38 cellular contexts compared by ENCODE assay signal in the genomic region with DNA sequence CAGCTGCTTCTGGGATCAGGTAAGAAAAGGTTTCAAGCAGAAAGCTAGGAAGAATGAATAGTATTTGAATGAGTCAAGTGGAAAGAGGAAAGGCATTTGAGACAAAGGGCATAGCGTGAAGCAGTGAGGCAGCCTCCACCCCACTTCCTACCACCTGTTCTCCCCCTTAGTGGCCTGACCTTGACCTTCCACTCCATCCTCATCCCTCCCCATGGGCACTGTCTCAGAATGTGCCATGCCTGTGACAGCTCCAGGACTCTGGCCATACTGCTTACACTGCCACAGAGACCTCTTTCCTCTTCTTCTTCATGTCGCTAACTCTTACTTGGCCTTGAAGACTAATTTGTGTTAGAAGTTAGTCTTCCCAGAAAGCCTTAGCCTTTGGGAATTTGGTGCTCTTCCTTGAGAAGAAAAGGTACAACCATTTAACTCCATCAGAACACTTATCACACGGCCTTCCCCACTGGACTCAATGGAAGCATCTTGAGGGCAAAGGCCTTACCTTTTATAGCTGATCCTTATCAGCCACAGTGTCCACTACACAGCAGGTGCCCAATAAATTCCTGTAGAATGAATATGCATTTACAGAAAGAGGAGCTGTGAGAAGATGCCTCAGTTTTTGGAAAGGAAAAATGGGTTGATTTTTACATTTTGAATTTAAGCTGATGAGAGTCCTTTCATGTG. TPM values are rescaled to one million over a fixed set of nuclear protein-coding genes. Genes with fewer than 3 reads are reported as not detected.
"Had no signal": no experiment of that assay in that cellular context is flagged by ENCODE, and none has a peak within 500 bp of the region (broad histone marks: within the 10 kb centered on the region; RNA-seq: fewer than 3 reads in every experiment).

No MANE protein-coding gene starts in this region.

- H3K27me3 Mint-ChIP-seq: activated CD4-positive, alpha-beta memory T cell treated with anti-CD3 and anti-CD28 coated beads for 36 hours; activated CD4-positive, alpha-beta T cell treated with anti-CD3 and anti-CD28 coated beads for 36 hours; activated naive CD4-positive, alpha-beta T cell treated with anti-CD3 and anti-CD28 coated beads, Interleukin-2, amount 50 U/mL, for 24 hours; activated naive CD8-positive, alpha-beta T cell treated with anti-CD3 and anti-CD28 coated beads for 36 hours; activated naive CD8-positive, alpha-beta T cell treated with anti-CD3 and anti-CD28 coated beads, Interleukin-2, amount 50 U/mL, for 24 hours; brain; T-helper 17 cell had no signal

- H3K9me3 ChIP-seq: adrenal gland, ascending aorta, breast epithelium, colonic mucosa, esophagus squamous epithelium, gastroesophageal sphincter had no signal

- H3K27ac ChIP-seq: ascending aorta, breast epithelium, cardiac muscle cell, colonic mucosa, epithelial cell of prostate, esophagus squamous epithelium, gastroesophageal sphincter had no signal

- H3K4me3 ChIP-seq: adrenal gland, ascending aorta, breast epithelium, cardiac muscle cell, colonic mucosa, esophagus squamous epithelium, gastroesophageal sphincter had no signal

- H3K27me3 ChIP-seq: adrenal gland, ascending aorta, breast epithelium, cardiac muscle cell, colonic mucosa, esophagus squamous epithelium, gastroesophageal sphincter had no signal

- H3K27ac Mint-ChIP-seq: activated CD4-positive, alpha-beta memory T cell treated with anti-CD3 and anti-CD28 coated beads for 36 hours; activated CD4-positive, alpha-beta T cell treated with anti-CD3 and anti-CD28 coated beads for 36 hours; activated CD4-positive, alpha-beta T cell treated with anti-CD3 and anti-CD28 coated beads, Interleukin-2, amount 10 ng/mL, durations not matched to agents 24 days and 14 days; activated CD8-positive, alpha-beta memory T cell treated with anti-CD3 and anti-CD28 coated beads, Interleukin-2, amount 10 ng/mL, durations not matched to agents 7 days and 5 days; activated CD8-positive, alpha-beta T cell treated with anti-CD3 and anti-CD28 coated beads, Interleukin-2, amount 10 ng/mL, durations not matched to agents 7 days and 5 days; activated naive CD4-positive, alpha-beta T cell treated with anti-CD3 and anti-CD28 coated beads for 36 hours; activated naive CD4-positive, alpha-beta T cell treated with anti-CD3 and anti-CD28 coated beads, Interleukin-2, amount 50 U/mL, for 24 hours; activated naive CD8-positive, alpha-beta T cell treated with anti-CD3 and anti-CD28 coated beads for 36 hours; activated naive CD8-positive, alpha-beta T cell treated with anti-CD3 and anti-CD28 coated beads, Interleukin-2, amount 50 U/mL, for 24 hours; activated T-helper 1 cell treated with anti-CD3 and anti-CD28 coated beads, Interleukin-12 subunit alpha, Interleukin-12 subunit beta, Interleukin-2, Interleukin-4 antibody, amounts not matched to agents 30 ng/mL and 10 ng/mL and 1 ng/mL, durations not matched to agents 14 hours and 24 hours and 36 hours; activated T-helper 2 cell treated with anti-CD3 and anti-CD28 coated beads, Interferon-gamma antibody, Interleukin-2, Interleukin-4, amounts not matched to agents 10 μg/mL and 5 μg/mL and 100 μg/mL, durations not matched to agents 14 hours and 24 hours and 36 hours; brain; T-helper 17 cell; T-helper 2 cell treated with Interferon-gamma antibody and Interleukin-4, amounts not matched to agents 5 μg/mL and 100 μg/mL, for 36 hours had no signal

- H3K36me3 ChIP-seq: adrenal gland, ascending aorta, breast epithelium, cardiac muscle cell, colonic mucosa, esophagus squamous epithelium, gastroesophageal sphincter had no signal

- FAIRE-seq: endometrium, endothelial cell of umbilical vein had no signal

- H3K4me1 ChIP-seq: ascending aorta, breast epithelium, colonic mucosa, esophagus squamous epithelium, gastroesophageal sphincter had no signal

- H3K36me3 Mint-ChIP-seq: activated CD4-positive, alpha-beta memory T cell treated with anti-CD3 and anti-CD28 coated beads for 36 hours; activated CD8-positive, alpha-beta memory T cell treated with anti-CD3 and anti-CD28 coated beads, Interleukin-2, amount 10 ng/mL, durations not matched to agents 7 days and 5 days; activated naive CD4-positive, alpha-beta T cell treated with anti-CD3 and anti-CD28 coated beads, Interleukin-2, amount 50 U/mL, for 24 hours; brain had no signal

- ATAC-seq: activated CD4-positive, alpha-beta T cell treated with anti-CD3 and anti-CD28 coated beads for 36 hours; activated CD8-positive, alpha-beta memory T cell treated with anti-CD3 and anti-CD28 coated beads, Interleukin-2, amount 10 ng/mL, durations not matched to agents 7 days and 5 days; activated CD8-positive, alpha-beta T cell treated with anti-CD3 and anti-CD28 coated beads, Interleukin-2, amount 10 ng/mL, durations not matched to agents 7 days and 5 days; activated naive CD8-positive, alpha-beta T cell treated with anti-CD3 and anti-CD28 coated beads, Interleukin-2, amount 50 U/mL, for 24 hours; gastroesophageal sphincter; T-helper 17 cell had no signal

- H3K4me3 Mint-ChIP-seq: activated CD4-positive, alpha-beta memory T cell treated with anti-CD3 and anti-CD28 coated beads for 36 hours; activated CD4-positive, alpha-beta T cell treated with anti-CD3 and anti-CD28 coated beads for 36 hours; activated CD4-positive, alpha-beta T cell treated with anti-CD3 and anti-CD28 coated beads, Interleukin-2, amount 10 ng/mL, durations not matched to agents 24 days and 14 days; activated CD8-positive, alpha-beta memory T cell treated with anti-CD3 and anti-CD28 coated beads, Interleukin-2, amount 10 ng/mL, durations not matched to agents 7 days and 5 days; activated CD8-positive, alpha-beta T cell treated with anti-CD3 and anti-CD28 coated beads, Interleukin-2, amount 10 ng/mL, durations not matched to agents 7 days and 5 days; activated naive CD4-positive, alpha-beta T cell treated with anti-CD3 and anti-CD28 coated beads for 36 hours; activated naive CD4-positive, alpha-beta T cell treated with anti-CD3 and anti-CD28 coated beads, Interleukin-2, amount 50 U/mL, for 24 hours; activated naive CD8-positive, alpha-beta T cell treated with anti-CD3 and anti-CD28 coated beads for 36 hours; activated naive CD8-positive, alpha-beta T cell treated with anti-CD3 and anti-CD28 coated beads, Interleukin-2, amount 50 U/mL, for 24 hours; activated T-helper 1 cell treated with anti-CD3 and anti-CD28 coated beads, Interleukin-12 subunit alpha, Interleukin-12 subunit beta, Interleukin-2, Interleukin-4 antibody, amounts not matched to agents 30 ng/mL and 10 ng/mL and 1 ng/mL, durations not matched to agents 14 hours and 24 hours and 36 hours; brain; T-helper 17 cell; T-helper 2 cell treated with Interferon-gamma antibody and Interleukin-4, amounts not matched to agents 5 μg/mL and 100 μg/mL, for 36 hours had no signal

- DNase-seq: activated CD4-positive, alpha-beta memory T cell treated with anti-CD3 and anti-CD28 coated beads for 36 hours; activated CD4-positive, alpha-beta T cell treated with anti-CD3 and anti-CD28 coated beads for 36 hours; activated CD4-positive, alpha-beta T cell treated with anti-CD3 and anti-CD28 coated beads, Interleukin-2, amount 10 ng/mL, durations not matched to agents 24 days and 14 days; activated CD4-positive, CD25-positive, alpha-beta regulatory T cell; activated CD4-positive, CD25-positive, alpha-beta regulatory T cell treated with anti-CD3 and anti-CD28 coated beads, Interleukin-2, amount 50 U/mL, for 72 hours; activated CD8-positive, alpha-beta memory T cell treated with anti-CD3 and anti-CD28 coated beads, Interleukin-2, amount 10 ng/mL, durations not matched to agents 7 days and 5 days; activated CD8-positive, alpha-beta memory T cell treated with anti-CD3 and anti-CD28 coated beads, Interleukin-2, amount 50 U/mL, for 4 hours; activated CD8-positive, alpha-beta T cell treated with anti-CD3 and anti-CD28 coated beads, Interleukin-2, amount 10 ng/mL, durations not matched to agents 7 days and 5 days; activated effector memory CD4-positive, alpha-beta T cell treated with anti-CD3 and anti-CD28 coated beads, Interleukin-2, amount 50 U/mL, for 16 hours; activated naive CD4-positive, alpha-beta T cell treated with anti-CD3 and anti-CD28 coated beads for 36 hours; activated naive CD8-positive, alpha-beta T cell treated with anti-CD3 and anti-CD28 coated beads for 36 hours; activated naive CD8-positive, alpha-beta T cell treated with anti-CD3 and anti-CD28 coated beads, Interleukin-2, amount 50 U/mL, for 24 hours; activated T-cell treated with anti-CD3 and anti-CD28 coated beads, Interleukin-2, amount 50 U/mL, for 1 hour; activated T-cell treated with anti-CD3 and anti-CD28 coated beads, Interleukin-2, amount 50 U/mL, for 48 hours; amygdala; central memory CD4-positive, alpha-beta T cell; cerebellar nuclear complex; colonic mucosa; effector CD8-positive, alpha-beta T cell; esophagus squamous epithelium; foreskin melanocyte; T-helper 1 cell; T-helper 17 cell; T1000 had no signal

- H3K9me3 Mint-ChIP-seq: activated CD4-positive, alpha-beta memory T cell treated with anti-CD3 and anti-CD28 coated beads for 36 hours; activated naive CD4-positive, alpha-beta T cell treated with anti-CD3 and anti-CD28 coated beads for 36 hours; activated naive CD4-positive, alpha-beta T cell treated with anti-CD3 and anti-CD28 coated beads, Interleukin-2, amount 50 U/mL, for 24 hours; activated naive CD8-positive, alpha-beta T cell treated with anti-CD3 and anti-CD28 coated beads for 36 hours; activated T-helper 1 cell treated with anti-CD3 and anti-CD28 coated beads, Interleukin-12 subunit alpha, Interleukin-12 subunit beta, Interleukin-2, Interleukin-4 antibody, amounts not matched to agents 30 ng/mL and 10 ng/mL and 1 ng/mL, durations not matched to agents 14 hours and 24 hours and 36 hours had no signal

- H3K4me1 Mint-ChIP-seq: activated CD4-positive, alpha-beta T cell treated with anti-CD3 and anti-CD28 coated beads for 36 hours; activated CD4-positive, alpha-beta T cell treated with anti-CD3 and anti-CD28 coated beads, Interleukin-2, amount 10 ng/mL, durations not matched to agents 24 days and 14 days; activated CD8-positive, alpha-beta memory T cell treated with anti-CD3 and anti-CD28 coated beads, Interleukin-2, amount 10 ng/mL, durations not matched to agents 7 days and 5 days; activated naive CD4-positive, alpha-beta T cell treated with anti-CD3 and anti-CD28 coated beads, Interleukin-2, amount 50 U/mL, for 24 hours; activated naive CD8-positive, alpha-beta T cell treated with anti-CD3 and anti-CD28 coated beads for 36 hours; activated naive CD8-positive, alpha-beta T cell treated with anti-CD3 and anti-CD28 coated beads, Interleukin-2, amount 50 U/mL, for 24 hours; brain; T-helper 17 cell had no signal

RNA-seq across cellular contexts. Expression of a gene that starts 15.2 kb away (rescaled TPM):
- total RNA-seq: activated CD4-positive, alpha-beta memory T cell treated with anti-CD3 and anti-CD28 coated beads for 36 hours; activated CD4-positive, alpha-beta T cell treated with anti-CD3 and anti-CD28 coated beads for 36 hours; activated CD4-positive, alpha-beta T cell treated with anti-CD3 and anti-CD28 coated beads, Interleukin-2, amount 10 ng/mL, durations not matched to agents 24 days and 14 days; activated CD8-positive, alpha-beta memory T cell treated with anti-CD3 and anti-CD28 coated beads for 36 hours; activated CD8-positive, alpha-beta memory T cell treated with anti-CD3 and anti-CD28 coated beads, Interleukin-2, amount 10 ng/mL, durations not matched to agents 7 days and 5 days; activated CD8-positive, alpha-beta T cell treated with anti-CD3 and anti-CD28 coated beads, Interleukin-2, amount 10 ng/mL, durations not matched to agents 7 days and 5 days; activated naive CD4-positive, alpha-beta T cell treated with anti-CD3 and anti-CD28 coated beads for 36 hours; activated naive CD8-positive, alpha-beta T cell treated with anti-CD3 and anti-CD28 coated beads for 36 hours; activated T-helper 1 cell treated with anti-CD3 and anti-CD28 coated beads, Interleukin-12 subunit alpha, Interleukin-12 subunit beta, Interleukin-2, Interleukin-4 antibody, amounts not matched to agents 30 ng/mL and 10 ng/mL and 1 ng/mL, durations not matched to agents 14 hours and 24 hours and 36 hours; activated T-helper 2 cell treated with anti-CD3 and anti-CD28 coated beads, Interferon-gamma antibody, Interleukin-2, Interleukin-4, amounts not matched to agents 10 μg/mL and 5 μg/mL and 100 μg/mL, durations not matched to agents 14 hours and 24 hours and 36 hours; T-helper 17 cell had no signal
